Comparison of ENCODE assay signal across 31 cellular contexts in genomic region chr3:130243808-130244207, GRCh38.
"Had no signal": no experiment of that assay in that cellular context is flagged by ENCODE, and none has a peak within 500 bp of the region (broad histone marks: within the 10 kb centered on the region; RNA-seq: fewer than 3 reads in every experiment).

No MANE protein-coding gene starts in this region.

- H3K27me3 ChIP-seq: ascending aorta, body of pancreas, brain microvascular endothelial cell, breast epithelium, cardiac muscle cell had no signal

- H3K4me1 ChIP-seq: adrenal gland, ascending aorta, body of pancreas, breast epithelium had no signal

- H3K36me3 ChIP-seq: adrenal gland, ascending aorta, brain microvascular endothelial cell, breast epithelium, cardiac muscle cell had no signal

- H3K27ac ChIP-seq: adrenal gland, ascending aorta, body of pancreas, brain microvascular endothelial cell, breast epithelium, cardiac muscle cell had no signal

- ATAC-seq: activated naive CD4-positive, alpha-beta T cell treated with anti-CD3 and anti-CD28 coated beads, Interleukin-2, amount 50 U/mL, for 72 hours; activated naive CD8-positive, alpha-beta T cell treated with anti-CD3 and anti-CD28 coated beads, Interleukin-2, amount 50 U/mL, for 24 hours; activated T-cell treated with anti-CD3 and anti-CD28 coated beads, Interleukin-2, amount 50 U/mL, for 4 hours; activated T-cell treated with anti-CD3 and anti-CD28 coated beads, Interleukin-2, amount 50 U/mL, for 72 hours; activated T-helper 17 cell treated with anti-CD3 and anti-CD28 coated beads, Interleukin-2, amount 50 U/mL, for 72 hours; body of pancreas had no signal

- H3K9me3 ChIP-seq: adrenal gland, ascending aorta, body of pancreas, breast epithelium had no signal

- DNase-seq: activated effector memory CD4-positive, alpha-beta T cell treated with anti-CD3 and anti-CD28 coated beads, Interleukin-2, amount 50 U/mL, for 16 hours; activated effector memory CD4-positive, alpha-beta T cell treated with Interleukin-2 at 50 U/mL for 16 hours; activated gamma-delta T cell; activated gamma-delta T cell treated with Interleukin-2 at 50 U/mL for 16 hours; activated naive CD4-positive, alpha-beta T cell; activated naive CD4-positive, alpha-beta T cell treated with anti-CD3 and anti-CD28 coated beads for 36 hours; activated naive CD4-positive, alpha-beta T cell treated with anti-CD3 and anti-CD28 coated beads, Interleukin-2, amount 10 ng/mL, durations not matched to agents 7 days and 5 days; activated naive CD4-positive, alpha-beta T cell treated with anti-CD3 and anti-CD28 coated beads, Interleukin-2, amount 50 U/mL, for 16 hours; activated naive CD4-positive, alpha-beta T cell treated with Interleukin-2 at 50 U/mL for 16 hours; activated naive CD8-positive, alpha-beta T cell treated with anti-CD3 and anti-CD28 coated beads for 36 hours; activated naive CD8-positive, alpha-beta T cell treated with anti-CD3 and anti-CD28 coated beads, Interleukin-2, amount 10 ng/mL, durations not matched to agents 7 days and 5 days; activated naive CD8-positive, alpha-beta T cell treated with anti-CD3 and anti-CD28 coated beads, Interleukin-2, amount 50 U/mL, for 24 hours; activated T-cell treated with anti-CD3 and anti-CD28 coated beads, Interleukin-2, amount 50 U/mL, for 1 hour; activated T-cell treated with anti-CD3 and anti-CD28 coated beads, Interleukin-2, amount 50 U/mL, for 24 hours; activated T-cell treated with anti-CD3 and anti-CD28 coated beads, Interleukin-2, amount 50 U/mL, for 4 hours; activated T-cell treated with anti-CD3 and anti-CD28 coated beads, Interleukin-2, amount 50 U/mL, for 48 hours; activated T-cell treated with anti-CD3 and anti-CD28 coated beads, Interleukin-2, amount 50 U/mL, for 72 hours; adrenal gland; amniotic stem cell; amygdala; anterior cingulate cortex; body of pancreas; brain microvascular endothelial cell; caudate nucleus; central memory CD4-positive, alpha-beta T cell; cerebellar nuclear complex had no signal

- H3K4me3 ChIP-seq: adrenal gland, ascending aorta, body of pancreas, breast epithelium, cardiac muscle cell had no signal
